In genomic region chr3:157542711-157543485, GRCh38 we compare ENCODE assay signal across 8 cellular contexts. TPM values are rescaled to one million over a fixed set of nuclear protein-coding genes. Genes with fewer than 3 reads are reported as not detected.
DNase-seq lines count a peak whose midpoint lies in the region; ATAC-seq, FAIRE-seq and TF ChIP-seq lines count a peak whose summit lies in the region.

No MANE protein-coding gene starts in this region.

- no peaks in the 10 kb centered on the region for H3K4me1 ChIP-seq in iPS-20b (ENCODE audit: insufficient read depth, low read length)
- peaks cover 0 to 14% (median 8%) of the 10 kb centered on the region in 4 donors for H3K4me1 ChIP-seq in stomach

- H3K27me3 Mint-ChIP-seq in HFFc6 (ENCODE audit: insufficient read depth) = no peaks in the 10 kb centered on the region; the same call in 1 of the 2 replicates
- H3K27me3 Mint-ChIP-seq in brain = peaks cover 11% of the 10 kb centered on the region

- WGBS in stomach, 5 donors = 5 to 11% (median 9%) methylated on average over 45 to 48 of the region's 48 CpGs

- FAIRE-seq in GM12891 (lab: Jason Lieb, UNC) = no peak

- no peak for TF ChIP-seq POLR2A in stomach (IDR thresholded peaks at IDR 0.05)
- TF ChIP-seq POLR2A in GM12891 (IDR thresholded peaks at IDR 0.05; ENCODE audit: low read depth, low read length) = no peak

- H3K36me3 Mint-ChIP-seq in HFFc6 (ENCODE audit: low read depth) (0 out of 2 replicates have a peak, but pooled peaks cover 4% of the 10 kb centered on the region), brain (no peaks in the 10 kb centered on the region)

- intact Hi-C loops in stomach (cut with DNase I; ENCODE audit: low total_unique reads) = no loop called here

- peak overlapping the region; percentile 44; the same call in 1 of the 2 replicates for H3K9ac ChIP-seq in iPS-20b (ENCODE audit: low read depth, low read length)

- no peak for ATAC-seq in GM19328 (IDR thresholded peaks at IDR 0.05; ENCODE audit: unreplicated experiment)

- H3K36me3 ChIP-seq in iPS-20b (ENCODE audit: insufficient read depth, low read depth, low read length) (no peaks in the 10 kb centered on the region), stomach (no peaks in the 10 kb centered on the region)

- peak overlapping the region; percentile 79 for H3K4me3 ChIP-seq in iPS-20b (ENCODE audit: low read length)
- peak overlapping the region; percentile 43 to 47 (median 46) for H3K4me3 ChIP-seq in stomach

- peak overlapping the region; percentile 82 for H3K4me3 Mint-ChIP-seq in HFFc6
- H3K4me3 Mint-ChIP-seq in brain = peak overlapping the region in 3 of 5 experiments; percentile 57 to 76 (median 71)

- TF ChIP-seq CTCF in HFFc6 (IDR thresholded peaks at IDR 0.05) = peak; percentile 20; the same call in 1 of the 2 replicates
- TF ChIP-seq CTCF in brain (conservative IDR thresholded peaks at IDR 0.05) = no peak
- peak in 1 of 7 experiments; percentile 4 for TF ChIP-seq CTCF in stomach (IDR thresholded peaks at IDR 0.05)

- H3K27me3 ChIP-seq in iPS-20b (ENCODE audit: insufficient read depth, low read length) (peaks cover 10% of the 10 kb centered on the region), stomach (peaks cover 0 to 7% (median 0%) of the 10 kb centered on the region in 3 donors)

- H3K4me1 Mint-ChIP-seq in HFFc6 (ENCODE audit: low read depth) = peaks cover 26% of the 10 kb centered on the region
- H3K4me1 Mint-ChIP-seq in brain = no peaks in the 10 kb centered on the region

- H3K27ac ChIP-seq in iPS-20b (ENCODE audit: low read length) (no peak overlapping the region), stomach (peak overlapping the region; percentile 27 to 69 (median 49))

- H3K9me3 Mint-ChIP-seq in HFFc6 (peaks cover 6% of the 10 kb centered on the region; the same call in 1 of the 2 replicates), brain (peaks cover 8 to 21% (median 10%) of the 10 kb centered on the region in 5 experiments)

- H3K27ac Mint-ChIP-seq in HFFc6 (peak overlapping the region; percentile 72), brain (no peak overlapping the region)

- H3K9me3 ChIP-seq in iPS-20b (ENCODE audit: insufficient read depth, low read depth, low read length) = peaks cover 8% of the 10 kb centered on the region
- H3K9me3 ChIP-seq in stomach = peaks cover 0 to 7% (median 4%) of the 10 kb centered on the region in 4 donors

- TF ChIP-seq EP300 in stomach (IDR thresholded peaks at IDR 0.05) = no peak

- DNase-seq in HFFc6 (peak; percentile 48), stomach (peak; percentile 81), GM12891 (ENCODE audit: insufficient read length, low spot score) (no peak), mesenteric fat pad (ENCODE audit: low spot score) (no peak)
- no peak for DNase-seq in activated CD8-positive, alpha-beta memory T cell treated with anti-CD3 and anti-CD28 coated beads for 24 hours

TF ChIP-seq in GM12891, 5 proteins besides CTCF, POLR2A, EP300 and RAD21:
- no peak for TF ChIP-seq POLR2AphosphoS5 (IDR thresholded peaks at IDR 0.05; ENCODE audit: low read depth, low read length)
- no peak for TF ChIP-seq POU2F2 (IDR thresholded peaks at IDR 0.05; ENCODE audit: low read depth, low read length)
- TF ChIP-seq TAF1 (IDR thresholded peaks at IDR 0.05; ENCODE audit: low read depth, low read length) = no peak
- TF ChIP-seq PAX5 (IDR thresholded peaks at IDR 0.05; ENCODE audit: insufficient read depth, low read length, severe bottlenecking) = no peak
- no peak for TF ChIP-seq SPI1 (IDR thresholded peaks at IDR 0.05; ENCODE audit: low read depth, low read length)

RNA-seq across cellular contexts. Expression of gene VEPH1, which starts 39.7 kb away (rescaled TPM):
- total RNA-seq in HFFc6 (2021; fragmentation: NEBNext Ultra II Directional; extraction: Animal tissue kit (Norgen Biotek cat#: 25700)) = 10 to 100 TPM; 33.3 to 72.7 (median 63.8) TPM
- polyA plus RNA-seq in brain (ENCODE audit: insufficient read depth, low read depth, low replicate concordance) (0.88 TPM), stomach (1 to 10 TPM; 1.5 to 1.6 (median 1.5) TPM)
- total RNA-seq in stomach (1 to 10 TPM in 3 of 5 donors, under 1 TPM in 1, not detected in 1; 0.58 to 9.4 (median 3.6) TPM), mesenteric fat pad (2.8 TPM)
- not detected for polyA plus RNA-seq in GM12891 (2012; ENCODE audit: low read depth, missing spikeins)

Comparison
In these comparisons a context has a peak if more than half of its experiments do, and no peak if none do; other contexts are left out.
1. DNase-seq: peak in HFFc6 (single experiment) and stomach (single experiment); none in GM12891 (single experiment), mesenteric fat pad (single experiment) and activated CD8-positive, alpha-beta memory T cell treated with anti-CD3 and anti-CD28 coated beads for 24 hours (single experiment).